ENCODE assay signal across 16 cellular contexts in the genomic region with DNA sequence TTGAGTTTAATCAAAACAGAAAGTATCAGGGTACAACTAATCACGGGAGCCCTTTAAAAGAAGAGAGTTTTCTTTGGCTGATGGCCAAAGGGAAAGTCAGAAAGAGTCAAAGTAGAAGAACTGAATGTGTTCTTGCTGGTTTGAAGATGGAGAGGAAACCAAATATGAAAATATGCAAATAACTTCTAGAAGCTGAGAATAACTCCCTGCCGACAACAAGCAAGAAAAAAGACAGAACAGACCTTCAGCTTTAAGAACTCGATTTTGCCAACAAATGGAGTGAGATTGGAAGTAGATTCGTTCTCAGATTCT.
DNase-seq lines count a peak whose midpoint lies in the region; ATAC-seq lines count a peak whose summit lies in the region.
"Had no signal": no experiment of that assay in that cellular context is flagged by ENCODE, and none has a peak within 500 bp of the region (broad histone marks: within the 10 kb centered on the region; RNA-seq: fewer than 3 reads in every experiment).

No MANE protein-coding gene starts in this region.

- ATAC-seq in GM18498 (IDR thresholded peaks at IDR 0.05; ENCODE audit: unreplicated experiment), result peak; percentile 66
- ATAC-seq in GM19324 (IDR thresholded peaks at IDR 0.05; ENCODE audit: low FRiP score, unreplicated experiment), result peak; percentile 58
- ATAC-seq in HG02981 (IDR thresholded peaks at IDR 0.05; ENCODE audit: unreplicated experiment), result peak; percentile 66
- ATAC-seq in GM21390 (IDR thresholded peaks at IDR 0.05; ENCODE audit: unreplicated experiment), result no peak
- ATAC-seq: natural killer cell treated with Interleukin-12 subunit alpha and Interleukin-12 subunit beta and Interleukin-15 and Interleukin-18, amount 100 ng/mL, for 72 hours; Right ventricle myocardium inferior; stimulated activated naive CD8-positive, alpha-beta T cell treated with anti-CD3 and anti-CD28 coated beads, Interleukin-15, amount 100 ng/mL, for 72 hours had no signal

- no peaks in the 10 kb centered on the region for H3K36me3 ChIP-seq in adipocyte (ENCODE audit: control insufficient read depth, insufficient read depth, low read length, severe bottlenecking)

- DNase-seq in adipocyte (ENCODE audit: low read depth) (peak; percentile 0), NCI-H1105 (lab: John Stamatoyannopoulos, UW) (no peak), NCI-H2196 (lab: John Stamatoyannopoulos, UW; ENCODE audit: unreplicated experiment) (no peak), RKO (ENCODE audit: low spot score) (no peak)
- DNase-seq: activated CD4-positive, alpha-beta T cell treated with anti-CD3 and anti-CD28 coated beads, Interleukin-2, amount 10 ng/mL, durations not matched to agents 24 days and 14 days; MV-4-11; NCI-H2029; NCI-H446 treated with DMSO at 0.1 percent for 48 hours; stimulated activated naive CD8-positive, alpha-beta T cell treated with anti-CD3 and anti-CD28 coated beads, Interleukin-15, amount 100 ng/mL, for 72 hours; trophoblast cell had no signal

- no peak overlapping the region for H3K9ac ChIP-seq in adipocyte (ENCODE audit: low read length)

- no peaks in the 10 kb centered on the region for H3K27me3 ChIP-seq in adipocyte (replicated peaks; ENCODE audit: control insufficient read depth, insufficient read depth, low read length)

- H3K4me3 ChIP-seq in adipocyte (ENCODE audit: low read length), result no peak overlapping the region

- no peaks in the 10 kb centered on the region for H3K9me3 ChIP-seq in adipocyte (ENCODE audit: control insufficient read depth, low read length)

- H3K4me1 ChIP-seq in adipocyte (ENCODE audit: control insufficient read depth, insufficient read depth, low read length), result no peaks in the 10 kb centered on the region
